In the genomic region with DNA sequence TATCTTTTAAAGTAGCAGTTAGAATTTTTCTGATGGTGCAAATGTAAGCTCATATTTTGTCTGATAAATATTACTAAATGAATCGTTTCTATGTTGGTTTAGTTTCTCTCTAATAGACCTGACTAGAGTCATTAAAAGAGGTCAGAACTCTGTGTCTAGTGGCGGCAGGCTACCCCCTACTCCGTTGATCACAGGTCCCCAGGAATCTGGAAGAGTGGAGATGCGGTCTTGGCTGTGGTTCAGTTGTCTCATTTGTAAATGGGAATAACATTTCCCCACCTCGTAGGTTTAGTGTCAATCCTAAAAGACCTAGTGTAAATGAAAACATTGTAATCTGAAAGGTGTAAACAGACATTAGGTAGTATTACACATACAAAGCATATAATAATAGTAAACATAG, we compare ENCODE assay signal across 10 cellular contexts. TPM values are rescaled to one million over a fixed set of nuclear protein-coding genes. Genes with fewer than 3 reads are reported as not detected.
DNase-seq lines count a peak whose midpoint lies in the region; ATAC-seq and TF ChIP-seq lines count a peak whose summit lies in the region.
"Had no signal": no experiment of that assay in that cellular context is flagged by ENCODE, and none has a peak within 500 bp of the region (broad histone marks: within the 10 kb centered on the region; RNA-seq: fewer than 3 reads in every experiment).

No MANE protein-coding gene starts in this region.

- CTCF ChIA-PET in A673 (lab: Charles Lee), result no interaction called here

- TF ChIP-seq CTCF in A673 (conservative IDR thresholded peaks at IDR 0.05; ENCODE audit: low read depth, low read length) (no peak), GM12865 (IDR thresholded peaks at IDR 0.05; ENCODE audit: insufficient read depth, low read depth, low read length, missing control alignments) (no peak)

- peak overlapping the region; percentile 85 for H3K4me3 Mint-ChIP-seq in activated T-helper 2 cell treated with anti-CD3 and anti-CD28 coated beads, Interferon-gamma antibody, Interleukin-2, Interleukin-4, amounts not matched to agents 10 μg/mL and 5 μg/mL and 100 μg/mL, durations not matched to agents 14 hours and 24 hours and 36 hours (ENCODE audit: low read depth)

- no peaks in the 10 kb centered on the region for H3K27me3 ChIP-seq in A673 (replicated peaks; ENCODE audit: insufficient read depth, low read depth, low read length, poor library complexity)
- no peaks in the 10 kb centered on the region for H3K27me3 ChIP-seq in mucosa of rectum (ENCODE audit: control insufficient read depth in 2 of 2, insufficient read depth in 2 of 2, low read length in 2 of 2)
- H3K27me3 ChIP-seq: upper lobe of right lung had no signal

- H3K36me3 Mint-ChIP-seq in activated T-helper 2 cell treated with anti-CD3 and anti-CD28 coated beads, Interferon-gamma antibody, Interleukin-2, Interleukin-4, amounts not matched to agents 10 μg/mL and 5 μg/mL and 100 μg/mL, durations not matched to agents 14 hours and 24 hours and 36 hours (ENCODE audit: low read depth), result no peaks in the 10 kb centered on the region

- no peaks in the 10 kb centered on the region for H3K27me3 Mint-ChIP-seq in activated T-helper 2 cell treated with anti-CD3 and anti-CD28 coated beads, Interferon-gamma antibody, Interleukin-2, Interleukin-4, amounts not matched to agents 10 μg/mL and 5 μg/mL and 100 μg/mL, durations not matched to agents 14 hours and 24 hours and 36 hours (ENCODE audit: low read depth)

- no peak for ATAC-seq in GM21390 (IDR thresholded peaks at IDR 0.05; ENCODE audit: unreplicated experiment)

- H3K9ac ChIP-seq in mucosa of rectum (ENCODE audit: low read depth in 1 of 2, low read length in 2 of 2), result no peak overlapping the region

- no peaks in the 10 kb centered on the region for H3K36me3 ChIP-seq in A673 (ENCODE audit: insufficient read depth, low read length, poor library complexity, severe bottlenecking)
- H3K36me3 ChIP-seq in mucosa of rectum (ENCODE audit: control insufficient read depth in 2 of 2, insufficient read depth in 2 of 2, low read length in 2 of 2), result no peaks in the 10 kb centered on the region
- H3K36me3 ChIP-seq: upper lobe of right lung had no signal

- H3K27ac ChIP-seq in A673 (ENCODE audit: low read depth, low read length, poor library complexity, severe bottlenecking) (peak overlapping the region; percentile 99), mucosa of rectum (ENCODE audit: low read depth in 2 of 2, low read length in 2 of 2) (no peak overlapping the region)

- BruUV-seq in A673 (replicated peaks; lab: Mats Ljungman, UMichigan), result no TSS peak

- H3K9me3 ChIP-seq in A673 (ENCODE audit: low read depth, low read length, poor library complexity, severe bottlenecking) (no peaks in the 10 kb centered on the region), mucosa of rectum (ENCODE audit: control insufficient read depth in 2 of 2, low read length in 2 of 2) (no peaks in the 10 kb centered on the region)
- H3K9me3 ChIP-seq: upper lobe of right lung had no signal

- intact Hi-C loops in A673 (cut with micrococcal nuclease; ENCODE audit: unreplicated experiment), result no loop called here
- intact Hi-C loops in activated T-helper 2 cell treated with anti-CD3 and anti-CD28 coated beads, Interferon-gamma antibody, Interleukin-2, Interleukin-4, amounts not matched to agents 10 μg/mL and 5 μg/mL and 100 μg/mL, durations not matched to agents 14 hours and 24 hours and 36 hours (cut with micrococcal nuclease), result loop anchor here (2.0 kb wide), 3 partner anchors 67 to 839 kb away; partner anchors contain the start of gene PEX5

- no peaks in the 10 kb centered on the region for H3K9me3 Mint-ChIP-seq in activated T-helper 2 cell treated with anti-CD3 and anti-CD28 coated beads, Interferon-gamma antibody, Interleukin-2, Interleukin-4, amounts not matched to agents 10 μg/mL and 5 μg/mL and 100 μg/mL, durations not matched to agents 14 hours and 24 hours and 36 hours

- DNase-seq in A673 (ENCODE audit: low spot score) (no peak), GM12865 (ENCODE audit: low read depth) (no peak), Ammon's horn (ENCODE audit: low spot score) (no peak), cerebellum (ENCODE audit: low spot score) (no peak)
- no peak for DNase-seq in activated T-helper 2 cell treated with anti-CD3 and anti-CD28 coated beads, Interferon-gamma antibody, Interleukin-2, Interleukin-4, amounts not matched to agents 10 μg/mL and 5 μg/mL and 100 μg/mL, durations not matched to agents 14 hours and 24 hours and 36 hours (ENCODE audit: low spot score)
- DNase-seq in stimulated activated CD4-positive, alpha-beta T cell treated with anti-CD3 and anti-CD28 coated beads, Interleukin-12 subunit alpha, Interleukin-12 subunit beta, amount 100 ng/mL, for 4 hours, result no peak
- DNase-seq: NCI-H345, upper lobe of right lung had no signal

- POLR2A ChIA-PET in A673 (lab: Charles Lee; ENCODE audit: low non-redundant PET), result no interaction called here

- H3K27ac Mint-ChIP-seq in activated T-helper 2 cell treated with anti-CD3 and anti-CD28 coated beads, Interferon-gamma antibody, Interleukin-2, Interleukin-4, amounts not matched to agents 10 μg/mL and 5 μg/mL and 100 μg/mL, durations not matched to agents 14 hours and 24 hours and 36 hours, result peak overlapping the region; percentile 99

- H3K4me1 ChIP-seq in A673 (ENCODE audit: insufficient read depth, low read length, poor library complexity, severe bottlenecking) (no peaks in the 10 kb centered on the region), mucosa of rectum (ENCODE audit: control insufficient read depth in 2 of 2, insufficient read depth in 2 of 2, low read length in 2 of 2) (peaks cover 3 to 6% of the 10 kb centered on the region in 2 donors)

- H3K4me1 Mint-ChIP-seq in activated T-helper 2 cell treated with anti-CD3 and anti-CD28 coated beads, Interferon-gamma antibody, Interleukin-2, Interleukin-4, amounts not matched to agents 10 μg/mL and 5 μg/mL and 100 μg/mL, durations not matched to agents 14 hours and 24 hours and 36 hours (ENCODE audit: low read depth), result peaks cover 11% of the 10 kb centered on the region

- H3K4me3 ChIP-seq in A673 (ENCODE audit: low read depth, low read length, poor library complexity, severe bottlenecking) (peak overlapping the region; percentile 53), GM12865 (ENCODE audit: low read depth, low read length) (peak overlapping the region; percentile 91; the same call in 1 of the 2 replicates), mucosa of rectum (ENCODE audit: low read length in 2 of 2) (peak overlapping the region; percentile 16 to 20)

RNA-seq across cellular contexts. Expression of gene FOXJ2, which starts 4.7 kb away (rescaled TPM):
- total RNA-seq in A673 (2021) (13.9 and 14.6 TPM in 2 replicates), cerebellum (6.6 TPM)
- 16.5 and 16.8 TPM in 2 replicates for total RNA-seq in activated T-helper 2 cell treated with anti-CD3 and anti-CD28 coated beads, Interferon-gamma antibody, Interleukin-2, Interleukin-4, amounts not matched to agents 10 μg/mL and 5 μg/mL and 100 μg/mL, durations not matched to agents 14 hours and 24 hours and 36 hours

RNA-seq across cellular contexts. Expression of gene C3AR1, which starts 38.3 kb away (rescaled TPM):
- 1.3 and 3.5 TPM in 2 replicates for total RNA-seq in A673 (2021)
- 0.50 and 0.62 TPM in 2 replicates for total RNA-seq in activated T-helper 2 cell treated with anti-CD3 and anti-CD28 coated beads, Interferon-gamma antibody, Interleukin-2, Interleukin-4, amounts not matched to agents 10 μg/mL and 5 μg/mL and 100 μg/mL, durations not matched to agents 14 hours and 24 hours and 36 hours
- 1.8 TPM for total RNA-seq in cerebellum

RNA-seq across cellular contexts. Expression of gene NECAP1, which starts 54.2 kb away (rescaled TPM):
- total RNA-seq in A673 (2021), result 35.2 and 41.1 TPM in 2 replicates
- total RNA-seq in activated T-helper 2 cell treated with anti-CD3 and anti-CD28 coated beads, Interferon-gamma antibody, Interleukin-2, Interleukin-4, amounts not matched to agents 10 μg/mL and 5 μg/mL and 100 μg/mL, durations not matched to agents 14 hours and 24 hours and 36 hours, result 25.7 and 27.9 TPM in 2 replicates
- total RNA-seq in cerebellum, result 102 TPM

Comparison
In these comparisons a context has a peak if more than half of its experiments do, and no peak if none do; other contexts are left out.
1. H3K4me3 ChIP-seq: peak in every context shown above with its lines; median percentile 91 in GM12865; 53 in A673; 18 in mucosa of rectum.